In the genomic region with DNA sequence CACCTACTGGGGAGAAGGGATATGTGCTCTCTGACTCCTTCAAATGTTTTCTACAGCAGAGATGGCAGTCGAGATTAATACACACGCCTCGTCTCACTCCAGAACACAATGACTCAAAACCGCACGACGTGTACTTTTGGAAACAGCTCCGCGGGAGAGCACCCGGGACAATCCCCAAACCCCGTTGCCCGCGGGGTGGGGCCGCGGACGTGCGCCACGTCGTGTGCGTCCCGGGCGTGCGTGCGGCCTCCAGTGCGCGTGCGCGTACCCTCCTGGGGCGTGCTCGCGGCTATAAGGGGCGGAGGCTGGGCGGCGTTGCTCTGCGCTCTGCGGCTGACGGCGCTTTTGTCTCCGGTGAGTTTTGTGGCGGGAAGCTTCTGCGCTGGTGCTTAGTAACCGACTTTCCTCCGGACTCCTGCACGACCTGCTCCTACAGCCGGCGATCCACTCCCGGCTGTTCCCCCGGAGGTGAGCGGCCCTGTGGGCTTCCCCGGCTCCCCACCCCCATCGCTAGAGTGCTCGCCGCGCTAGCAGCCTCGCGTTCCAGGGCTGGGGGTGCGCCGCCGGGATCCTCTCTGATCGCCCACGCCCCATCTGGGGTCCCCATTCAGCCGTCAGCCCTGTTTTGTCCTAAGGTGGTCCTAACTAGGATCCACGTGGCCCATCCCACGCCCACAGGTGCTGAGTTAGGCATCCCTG, we compare ENCODE assay signal across 1 cellular context.
TF ChIP-seq lines count a peak whose summit lies in the region.

A gene with protein sequence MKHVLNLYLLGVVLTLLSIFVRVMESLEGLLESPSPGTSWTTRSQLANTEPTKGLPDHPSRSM (plus strand): TSS at position 323 of the 699 bp plus-strand sequence. CDS start 1,391 bp downstream, outside the sequence.

TF ChIP-seq in K562, 482 proteins besides CTCF, POLR2A, EP300 and RAD21 (continued from another document and continues in another):
- TF ChIP-seq, protein P1, sequence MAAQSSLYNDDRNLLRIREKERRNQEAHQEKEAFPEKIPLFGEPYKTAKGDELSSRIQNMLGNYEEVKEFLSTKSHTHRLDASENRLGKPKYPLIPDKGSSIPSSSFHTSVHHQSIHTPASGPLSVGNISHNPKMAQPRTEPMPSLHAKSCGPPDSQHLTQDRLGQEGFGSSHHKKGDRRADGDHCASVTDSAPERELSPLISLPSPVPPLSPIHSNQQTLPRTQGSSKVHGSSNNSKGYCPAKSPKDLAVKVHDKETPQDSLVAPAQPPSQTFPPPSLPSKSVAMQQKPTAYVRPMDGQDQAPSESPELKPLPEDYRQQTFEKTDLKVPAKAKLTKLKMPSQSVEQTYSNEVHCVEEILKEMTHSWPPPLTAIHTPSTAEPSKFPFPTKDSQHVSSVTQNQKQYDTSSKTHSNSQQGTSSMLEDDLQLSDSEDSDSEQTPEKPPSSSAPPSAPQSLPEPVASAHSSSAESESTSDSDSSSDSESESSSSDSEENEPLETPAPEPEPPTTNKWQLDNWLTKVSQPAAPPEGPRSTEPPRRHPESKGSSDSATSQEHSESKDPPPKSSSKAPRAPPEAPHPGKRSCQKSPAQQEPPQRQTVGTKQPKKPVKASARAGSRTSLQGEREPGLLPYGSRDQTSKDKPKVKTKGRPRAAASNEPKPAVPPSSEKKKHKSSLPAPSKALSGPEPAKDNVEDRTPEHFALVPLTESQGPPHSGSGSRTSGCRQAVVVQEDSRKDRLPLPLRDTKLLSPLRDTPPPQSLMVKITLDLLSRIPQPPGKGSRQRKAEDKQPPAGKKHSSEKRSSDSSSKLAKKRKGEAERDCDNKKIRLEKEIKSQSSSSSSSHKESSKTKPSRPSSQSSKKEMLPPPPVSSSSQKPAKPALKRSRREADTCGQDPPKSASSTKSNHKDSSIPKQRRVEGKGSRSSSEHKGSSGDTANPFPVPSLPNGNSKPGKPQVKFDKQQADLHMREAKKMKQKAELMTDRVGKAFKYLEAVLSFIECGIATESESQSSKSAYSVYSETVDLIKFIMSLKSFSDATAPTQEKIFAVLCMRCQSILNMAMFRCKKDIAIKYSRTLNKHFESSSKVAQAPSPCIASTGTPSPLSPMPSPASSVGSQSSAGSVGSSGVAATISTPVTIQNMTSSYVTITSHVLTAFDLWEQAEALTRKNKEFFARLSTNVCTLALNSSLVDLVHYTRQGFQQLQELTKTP (IDR thresholded peaks at IDR 0.05; ENCODE audit: low read depth in 1 of 2, partially characterized antibody in 2 of 2): no peak
- no peak for TF ChIP-seq PTRF (tag; IDR thresholded peaks at IDR 0.05)
- peak; percentile 82 to 85 for TF ChIP-seq FOXK2 (conservative IDR thresholded peaks at IDR 0.05 in 1 of 2, IDR thresholded peaks at IDR 0.05 in 1 of 2; ENCODE audit: low read depth in 2 of 2)
- no peak for TF ChIP-seq ELF1 (tag; IDR thresholded peaks at IDR 0.05)
- TF ChIP-seq SRSF3 (IDR thresholded peaks at IDR 0.05; ENCODE audit: insufficient read depth, low read length): no peak
- TF ChIP-seq, protein P2, sequence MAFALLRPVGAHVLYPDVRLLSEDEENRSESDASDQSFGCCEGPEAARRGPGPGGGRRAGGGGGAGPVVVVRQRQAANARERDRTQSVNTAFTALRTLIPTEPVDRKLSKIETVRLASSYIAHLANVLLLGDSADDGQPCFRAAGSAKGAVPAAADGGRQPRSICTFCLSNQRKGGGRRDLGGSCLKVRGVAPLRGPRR (CRISPR knock-in tag; IDR thresholded peaks at IDR 0.05): no peak
- no peak for TF ChIP-seq BDP1 (IDR thresholded peaks at IDR 0.05; ENCODE audit: insufficient read depth, insufficient read length)
- TF ChIP-seq, protein P3, sequence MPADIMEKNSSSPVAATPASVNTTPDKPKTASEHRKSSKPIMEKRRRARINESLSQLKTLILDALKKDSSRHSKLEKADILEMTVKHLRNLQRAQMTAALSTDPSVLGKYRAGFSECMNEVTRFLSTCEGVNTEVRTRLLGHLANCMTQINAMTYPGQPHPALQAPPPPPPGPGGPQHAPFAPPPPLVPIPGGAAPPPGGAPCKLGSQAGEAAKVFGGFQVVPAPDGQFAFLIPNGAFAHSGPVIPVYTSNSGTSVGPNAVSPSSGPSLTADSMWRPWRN (IDR thresholded peaks at IDR 0.05; ENCODE audit: low read depth): peak; percentile 86
- TF ChIP-seq, protein P4, sequence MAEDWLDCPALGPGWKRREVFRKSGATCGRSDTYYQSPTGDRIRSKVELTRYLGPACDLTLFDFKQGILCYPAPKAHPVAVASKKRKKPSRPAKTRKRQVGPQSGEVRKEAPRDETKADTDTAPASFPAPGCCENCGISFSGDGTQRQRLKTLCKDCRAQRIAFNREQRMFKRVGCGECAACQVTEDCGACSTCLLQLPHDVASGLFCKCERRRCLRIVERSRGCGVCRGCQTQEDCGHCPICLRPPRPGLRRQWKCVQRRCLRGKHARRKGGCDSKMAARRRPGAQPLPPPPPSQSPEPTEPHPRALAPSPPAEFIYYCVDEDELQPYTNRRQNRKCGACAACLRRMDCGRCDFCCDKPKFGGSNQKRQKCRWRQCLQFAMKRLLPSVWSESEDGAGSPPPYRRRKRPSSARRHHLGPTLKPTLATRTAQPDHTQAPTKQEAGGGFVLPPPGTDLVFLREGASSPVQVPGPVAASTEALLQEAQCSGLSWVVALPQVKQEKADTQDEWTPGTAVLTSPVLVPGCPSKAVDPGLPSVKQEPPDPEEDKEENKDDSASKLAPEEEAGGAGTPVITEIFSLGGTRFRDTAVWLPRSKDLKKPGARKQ (CRISPR knock-in tag; IDR thresholded peaks at IDR 0.05): no peak
- TF ChIP-seq SMARCB1 (IDR thresholded peaks at IDR 0.05; ENCODE audit: insufficient read length, low read depth): no peak
- TF ChIP-seq, protein P5, sequence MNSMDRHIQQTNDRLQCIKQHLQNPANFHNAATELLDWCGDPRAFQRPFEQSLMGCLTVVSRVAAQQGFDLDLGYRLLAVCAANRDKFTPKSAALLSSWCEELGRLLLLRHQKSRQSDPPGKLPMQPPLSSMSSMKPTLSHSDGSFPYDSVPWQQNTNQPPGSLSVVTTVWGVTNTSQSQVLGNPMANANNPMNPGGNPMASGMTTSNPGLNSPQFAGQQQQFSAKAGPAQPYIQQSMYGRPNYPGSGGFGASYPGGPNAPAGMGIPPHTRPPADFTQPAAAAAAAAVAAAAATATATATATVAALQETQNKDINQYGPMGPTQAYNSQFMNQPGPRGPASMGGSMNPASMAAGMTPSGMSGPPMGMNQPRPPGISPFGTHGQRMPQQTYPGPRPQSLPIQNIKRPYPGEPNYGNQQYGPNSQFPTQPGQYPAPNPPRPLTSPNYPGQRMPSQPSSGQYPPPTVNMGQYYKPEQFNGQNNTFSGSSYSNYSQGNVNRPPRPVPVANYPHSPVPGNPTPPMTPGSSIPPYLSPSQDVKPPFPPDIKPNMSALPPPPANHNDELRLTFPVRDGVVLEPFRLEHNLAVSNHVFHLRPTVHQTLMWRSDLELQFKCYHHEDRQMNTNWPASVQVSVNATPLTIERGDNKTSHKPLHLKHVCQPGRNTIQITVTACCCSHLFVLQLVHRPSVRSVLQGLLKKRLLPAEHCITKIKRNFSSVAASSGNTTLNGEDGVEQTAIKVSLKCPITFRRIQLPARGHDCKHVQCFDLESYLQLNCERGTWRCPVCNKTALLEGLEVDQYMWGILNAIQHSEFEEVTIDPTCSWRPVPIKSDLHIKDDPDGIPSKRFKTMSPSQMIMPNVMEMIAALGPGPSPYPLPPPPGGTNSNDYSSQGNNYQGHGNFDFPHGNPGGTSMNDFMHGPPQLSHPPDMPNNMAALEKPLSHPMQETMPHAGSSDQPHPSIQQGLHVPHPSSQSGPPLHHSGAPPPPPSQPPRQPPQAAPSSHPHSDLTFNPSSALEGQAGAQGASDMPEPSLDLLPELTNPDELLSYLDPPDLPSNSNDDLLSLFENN (IDR thresholded peaks at IDR 0.05; ENCODE audit: low read depth in 2 of 2, low read length in 2 of 2): no peak
- no peak for TF ChIP-seq ZNF408 (CRISPR knock-in tag; IDR thresholded peaks at IDR 0.05; ENCODE audit: low read depth)
- TF ChIP-seq, protein P6, sequence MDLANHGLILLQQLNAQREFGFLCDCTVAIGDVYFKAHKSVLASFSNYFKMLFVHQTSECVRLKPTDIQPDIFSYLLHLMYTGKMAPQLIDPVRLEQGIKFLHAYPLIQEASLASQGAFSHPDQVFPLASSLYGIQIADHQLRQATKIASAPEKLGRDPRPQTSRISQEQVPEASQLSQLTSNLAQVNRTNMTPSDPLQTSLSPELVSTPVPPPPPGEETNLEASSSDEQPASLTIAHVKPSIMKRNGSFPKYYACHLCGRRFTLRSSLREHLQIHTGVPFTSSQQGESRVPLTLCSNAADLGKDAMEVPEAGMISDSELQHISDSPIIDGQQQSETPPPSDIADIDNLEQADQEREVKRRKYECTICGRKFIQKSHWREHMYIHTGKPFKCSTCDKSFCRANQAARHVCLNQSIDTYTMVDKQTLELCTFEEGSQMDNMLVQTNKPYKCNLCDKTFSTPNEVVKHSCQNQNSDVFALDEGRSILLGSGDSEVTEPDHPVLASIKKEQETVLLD (IDR thresholded peaks at IDR 0.05): peak; percentile 98
- no peak for TF ChIP-seq CEBPB (tag; IDR thresholded peaks at IDR 0.05)
- TF ChIP-seq NR2F6 (CRISPR knock-in tag; IDR thresholded peaks at IDR 0.05): no peak
- TF ChIP-seq, protein P7, sequence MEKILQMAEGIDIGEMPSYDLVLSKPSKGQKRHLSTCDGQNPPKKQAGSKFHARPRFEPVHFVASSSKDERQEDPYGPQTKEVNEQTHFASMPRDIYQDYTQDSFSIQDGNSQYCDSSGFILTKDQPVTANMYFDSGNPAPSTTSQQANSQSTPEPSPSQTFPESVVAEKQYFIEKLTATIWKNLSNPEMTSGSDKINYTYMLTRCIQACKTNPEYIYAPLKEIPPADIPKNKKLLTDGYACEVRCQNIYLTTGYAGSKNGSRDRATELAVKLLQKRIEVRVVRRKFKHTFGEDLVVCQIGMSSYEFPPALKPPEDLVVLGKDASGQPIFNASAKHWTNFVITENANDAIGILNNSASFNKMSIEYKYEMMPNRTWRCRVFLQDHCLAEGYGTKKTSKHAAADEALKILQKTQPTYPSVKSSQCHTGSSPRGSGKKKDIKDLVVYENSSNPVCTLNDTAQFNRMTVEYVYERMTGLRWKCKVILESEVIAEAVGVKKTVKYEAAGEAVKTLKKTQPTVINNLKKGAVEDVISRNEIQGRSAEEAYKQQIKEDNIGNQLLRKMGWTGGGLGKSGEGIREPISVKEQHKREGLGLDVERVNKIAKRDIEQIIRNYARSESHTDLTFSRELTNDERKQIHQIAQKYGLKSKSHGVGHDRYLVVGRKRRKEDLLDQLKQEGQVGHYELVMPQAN (IDR thresholded peaks at IDR 0.05; ENCODE audit: borderline replicate concordance): peak; percentile 88
- TF ChIP-seq PYGO2 (tag; IDR thresholded peaks at IDR 0.05): no peak
- no peak for TF ChIP-seq ZNF146 (CRISPR knock-in tag; IDR thresholded peaks at IDR 0.05; ENCODE audit: unreplicated experiment)
- no peak for TF ChIP-seq ZNF79 (CRISPR knock-in tag; IDR thresholded peaks at IDR 0.05; ENCODE audit: low read depth)
- TF ChIP-seq ZNF347 (CRISPR knock-in tag; IDR thresholded peaks at IDR 0.05; ENCODE audit: low read depth): no peak
- peak; percentile 57; the same call in 1 of the 2 replicates for TF ChIP-seq TGIF2 (CRISPR knock-in tag; IDR thresholded peaks at IDR 0.05)
- TF ChIP-seq TBP (optimal IDR thresholded peaks at IDR 0.05; ENCODE audit: low read depth, low read length): peak; percentile 88
- TF ChIP-seq, protein P8, sequence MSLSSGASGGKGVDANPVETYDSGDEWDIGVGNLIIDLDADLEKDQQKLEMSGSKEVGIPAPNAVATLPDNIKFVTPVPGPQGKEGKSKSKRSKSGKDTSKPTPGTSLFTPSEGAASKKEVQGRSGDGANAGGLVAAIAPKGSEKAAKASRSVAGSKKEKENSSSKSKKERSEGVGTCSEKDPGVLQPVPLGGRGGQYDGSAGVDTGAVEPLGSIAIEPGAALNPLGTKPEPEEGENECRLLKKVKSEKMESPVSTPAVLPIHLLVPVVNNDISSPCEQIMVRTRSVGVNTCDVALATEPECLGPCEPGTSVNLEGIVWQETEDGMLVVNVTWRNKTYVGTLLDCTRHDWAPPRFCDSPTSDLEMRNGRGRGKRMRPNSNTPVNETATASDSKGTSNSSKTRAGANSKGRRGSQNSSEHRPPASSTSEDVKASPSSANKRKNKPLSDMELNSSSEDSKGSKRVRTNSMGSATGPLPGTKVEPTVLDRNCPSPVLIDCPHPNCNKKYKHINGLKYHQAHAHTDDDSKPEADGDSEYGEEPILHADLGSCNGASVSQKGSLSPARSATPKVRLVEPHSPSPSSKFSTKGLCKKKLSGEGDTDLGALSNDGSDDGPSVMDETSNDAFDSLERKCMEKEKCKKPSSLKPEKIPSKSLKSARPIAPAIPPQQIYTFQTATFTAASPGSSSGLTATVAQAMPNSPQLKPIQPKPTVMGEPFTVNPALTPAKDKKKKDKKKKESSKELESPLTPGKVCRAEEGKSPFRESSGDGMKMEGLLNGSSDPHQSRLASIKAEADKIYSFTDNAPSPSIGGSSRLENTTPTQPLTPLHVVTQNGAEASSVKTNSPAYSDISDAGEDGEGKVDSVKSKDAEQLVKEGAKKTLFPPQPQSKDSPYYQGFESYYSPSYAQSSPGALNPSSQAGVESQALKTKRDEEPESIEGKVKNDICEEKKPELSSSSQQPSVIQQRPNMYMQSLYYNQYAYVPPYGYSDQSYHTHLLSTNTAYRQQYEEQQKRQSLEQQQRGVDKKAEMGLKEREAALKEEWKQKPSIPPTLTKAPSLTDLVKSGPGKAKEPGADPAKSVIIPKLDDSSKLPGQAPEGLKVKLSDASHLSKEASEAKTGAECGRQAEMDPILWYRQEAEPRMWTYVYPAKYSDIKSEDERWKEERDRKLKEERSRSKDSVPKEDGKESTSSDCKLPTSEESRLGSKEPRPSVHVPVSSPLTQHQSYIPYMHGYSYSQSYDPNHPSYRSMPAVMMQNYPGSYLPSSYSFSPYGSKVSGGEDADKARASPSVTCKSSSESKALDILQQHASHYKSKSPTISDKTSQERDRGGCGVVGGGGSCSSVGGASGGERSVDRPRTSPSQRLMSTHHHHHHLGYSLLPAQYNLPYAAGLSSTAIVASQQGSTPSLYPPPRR (CRISPR knock-in tag; IDR thresholded peaks at IDR 0.05; ENCODE audit: borderline replicate concordance): no peak
- TF ChIP-seq BRCA1 (IDR thresholded peaks at IDR 0.05): no peak
- no peak for TF ChIP-seq BRCA1 (CRISPR knock-in tag; IDR thresholded peaks at IDR 0.05)
- TF ChIP-seq RHOXF2B (CRISPR knock-in tag; conservative IDR thresholded peaks at IDR 0.05): no peak
- TF ChIP-seq THRAP3 (IDR thresholded peaks at IDR 0.05; ENCODE audit: borderline replicate concordance): no peak
- TF ChIP-seq HEY1 (CRISPR knock-in tag; IDR thresholded peaks at IDR 0.05; ENCODE audit: borderline replicate concordance): no peak
- TF ChIP-seq RCOR1 (IDR thresholded peaks at IDR 0.05; ENCODE audit: borderline replicate concordance in 1 of 2, low read depth in 2 of 2, low read length in 2 of 2): peak in 1 of 2 experiments; percentile 80; a peak in 2 of 4 replicates
- TF ChIP-seq FOXM1 (IDR thresholded peaks at IDR 0.05; ENCODE audit: low read depth): no peak
- TF ChIP-seq FOXM1 (CRISPR knock-in tag; IDR thresholded peaks at IDR 0.05; ENCODE audit: low read depth): no peak
- TF ChIP-seq PURB (CRISPR knock-in tag; IDR thresholded peaks at IDR 0.05; ENCODE audit: low read depth): no peak
- TF ChIP-seq CHD2 (IDR thresholded peaks at IDR 0.05; ENCODE audit: low read depth, low read length): no peak
- TF ChIP-seq RBM25 (IDR thresholded peaks at IDR 0.05; ENCODE audit: low read depth, low read length, severe bottlenecking): no peak
- TF ChIP-seq ZNF23 (CRISPR knock-in tag; IDR thresholded peaks at IDR 0.05): no peak
